In genomic region chr2:226184940-226185575, GRCh38 we compare ENCODE assay signal across 11 cellular contexts.
DNase-seq lines count a peak whose midpoint lies in the region; ATAC-seq and TF ChIP-seq lines count a peak whose summit lies in the region.
"Had no signal": no experiment of that assay in that cellular context is flagged by ENCODE, and none has a peak within 500 bp of the region (broad histone marks: within the 10 kb centered on the region; RNA-seq: fewer than 3 reads in every experiment).

No MANE protein-coding gene starts in this region.

- DNase-seq in NCI-H1694 (lab: John Stamatoyannopoulos, UW) (peak; percentile 89), mammary epithelial cell (no peak), HUDEP-2 (lab: John Stamatoyannopoulos, UW; ENCODE audit: unreplicated experiment in 76 of 76) (no peak), OCI-LY7 (ENCODE audit: low spot score) (no peak)
- DNase-seq in stimulated activated CD4-positive, alpha-beta T cell treated with anti-CD3 and anti-CD28 coated beads, Interleukin-2, amount 100 ng/mL, for 24 hours, result no peak
- DNase-seq: AML-193, natural killer cell had no signal

- peak overlapping the region; percentile 77 for H3K4me3 ChIP-seq in ACC112 (ENCODE audit: low read depth, low read length)
- no peak overlapping the region for H3K4me3 ChIP-seq in mammary epithelial cell (replicated peaks in 1 of 3; ENCODE audit: insufficient read depth in 1 of 3, low read depth in 2 of 3, low read length in 3 of 3)
- peak overlapping the region in 1 of 2 donors; percentile 12 for H3K4me3 ChIP-seq in muscle layer of colon (ENCODE audit: low read depth in 1 of 2, low read length in 2 of 2)
- H3K4me3 ChIP-seq in OCI-LY7 (ENCODE audit: low read depth, low read length, poor library complexity, severe bottlenecking), result no peak overlapping the region

- no peaks in the 10 kb centered on the region for H3K27me3 ChIP-seq in ACC112 (ENCODE audit: insufficient read depth, low read length)
- H3K27me3 ChIP-seq in mammary epithelial cell (ENCODE audit: insufficient read depth, low read length), result no peaks in the 10 kb centered on the region
- H3K27me3 ChIP-seq in muscle layer of colon (ENCODE audit: control insufficient read depth in 1 of 2, insufficient read depth in 2 of 2, low read length in 2 of 2), result no peaks in the 10 kb centered on the region

- H3K9ac ChIP-seq in mammary epithelial cell (ENCODE audit: insufficient read depth, low read length), result peak overlapping the region; percentile 69
- H3K9ac ChIP-seq in muscle layer of colon (ENCODE audit: low read length), result no peak overlapping the region

- peaks cover 9% of the 10 kb centered on the region for H3K36me3 ChIP-seq in ACC112 (ENCODE audit: insufficient read depth, low read length)
- no peaks in the 10 kb centered on the region for H3K36me3 ChIP-seq in mammary epithelial cell (ENCODE audit: insufficient read depth, low read length)
- H3K36me3 ChIP-seq in muscle layer of colon (ENCODE audit: insufficient read depth, low read length), result no peaks in the 10 kb centered on the region
- H3K36me3 ChIP-seq in OCI-LY7 (ENCODE audit: insufficient read depth, low read length), result no peaks in the 10 kb centered on the region

- intact Hi-C loops in mammary epithelial cell (cut with micrococcal nuclease) (loop anchor here (1.0 to 2.0 kb wide), 3 partner anchors 48 to 145 kb away; no protein-coding TSS in a partner anchor), OCI-LY7 (cut with micrococcal nuclease; ENCODE audit: unreplicated experiment) (no loop called here)

- H4K20me1 ChIP-seq in mammary epithelial cell (ENCODE audit: insufficient read depth, low read length), result no peaks in the 10 kb centered on the region
- no peaks in the 10 kb centered on the region for H4K20me1 ChIP-seq in OCI-LY7 (ENCODE audit: insufficient read depth, low read length)

- peak overlapping the region; percentile 69 for H3K4me2 ChIP-seq in mammary epithelial cell (ENCODE audit: insufficient read depth, low read depth, low read length)
- no peak overlapping the region for H3K4me2 ChIP-seq in OCI-LY7 (ENCODE audit: low read length)

- H3K9me3 ChIP-seq in mammary epithelial cell (replicated peaks; ENCODE audit: insufficient read depth, low read length) (peaks cover 13% of the 10 kb centered on the region), muscle layer of colon (ENCODE audit: low read length) (no peaks in the 10 kb centered on the region), OCI-LY7 (ENCODE audit: low read length) (no peaks in the 10 kb centered on the region)

- TSS peak; percentile 80 for BruUV-seq in mammary epithelial cell (replicated peaks; lab: Mats Ljungman, UMichigan)
- no TSS peak for BruUV-seq in OCI-LY7 (replicated peaks; lab: Mats Ljungman, UMichigan)

- CTCF ChIA-PET in mammary epithelial cell (lab: Charles Lee; ENCODE audit: low non-redundant PET) (no interaction called here), OCI-LY7 (lab: Charles Lee; ENCODE audit: unreplicated experiment) (no interaction called here)

- TF ChIP-seq CTCF in mammary epithelial cell (conservative IDR thresholded peaks at IDR 0.05 in 1 of 2, IDR thresholded peaks at IDR 0.05 in 1 of 2; ENCODE audit: extremely low read depth in 1 of 2, insufficient read depth in 1 of 2, low read depth in 1 of 2, low read length in 2 of 2), result no peak
- TF ChIP-seq CTCF in OCI-LY7 (conservative IDR thresholded peaks at IDR 0.05; ENCODE audit: low read length), result no peak

- H2AFZ ChIP-seq in ACC112 (ENCODE audit: low read length, unreplicated experiment) (peak overlapping the region; percentile 16), mammary epithelial cell (ENCODE audit: low read depth, low read length) (peak overlapping the region; percentile 84), OCI-LY7 (ENCODE audit: low read length) (no peak overlapping the region)

- no peak for ATAC-seq in GM19324 (IDR thresholded peaks at IDR 0.05; ENCODE audit: low FRiP score, unreplicated experiment)
- ATAC-seq: natural killer cell had no signal

- 87% methylated on average over 6 of the region's 6 CpGs for WGBS in mammary epithelial cell (ENCODE audit: low coverage, missing lambda C conversion rate)

- dilution Hi-C loops in mammary epithelial cell (cut with HindIII; ENCODE audit: low sequenced_read_pairs), result no loop called here

- POLR2A ChIA-PET in OCI-LY7 (lab: Charles Lee), result interaction anchor here (0.5 kb wide), 1 partner anchor 81 kb away, joined by 4 read pairs; no protein-coding TSS in a partner anchor

- H3K4me1 ChIP-seq in ACC112 (ENCODE audit: control insufficient read depth, insufficient read depth, low read length, unreplicated experiment), result peaks cover 47% of the 10 kb centered on the region
- peaks cover 15% of the 10 kb centered on the region for H3K4me1 ChIP-seq in mammary epithelial cell (ENCODE audit: insufficient read depth, low read length)
- peaks cover 38% of the 10 kb centered on the region for H3K4me1 ChIP-seq in muscle layer of colon (ENCODE audit: insufficient read depth, low read length)
- H3K4me1 ChIP-seq in OCI-LY7 (ENCODE audit: insufficient read depth, low read length, poor library complexity, severe bottlenecking), result no peaks in the 10 kb centered on the region

- H3K27ac ChIP-seq in ACC112 (ENCODE audit: low read depth, low read length) (peak overlapping the region; percentile 98), mammary epithelial cell (ENCODE audit: insufficient read depth, low read depth, low read length) (peak overlapping the region; percentile 99), muscle layer of colon (ENCODE audit: low read depth, low read length) (peak overlapping the region; percentile 56), OCI-LY7 (ENCODE audit: low read depth, low read length, poor library complexity, severe bottlenecking) (no peak overlapping the region)
- H3K27ac ChIP-seq: HL-60 had no signal

- in situ Hi-C loops in mammary epithelial cell (cut with MboI; ENCODE audit: low sequenced_read_pairs in 2 of 2), result no loop called here

- H3K9me2 ChIP-seq in OCI-LY7 (ENCODE audit: insufficient read depth, low read length), result no peaks in the 10 kb centered on the region

- H3K79me2 ChIP-seq in ACC112 (ENCODE audit: control insufficient read depth, insufficient read depth, low read length, unreplicated experiment), result peaks cover 3% of the 10 kb centered on the region
- H3K79me2 ChIP-seq in mammary epithelial cell (ENCODE audit: insufficient read depth, low read length), result no peaks in the 10 kb centered on the region
- H3K79me2 ChIP-seq in OCI-LY7 (ENCODE audit: insufficient read depth, low read depth, low read length), result no peaks in the 10 kb centered on the region
